In the genomic region with DNA sequence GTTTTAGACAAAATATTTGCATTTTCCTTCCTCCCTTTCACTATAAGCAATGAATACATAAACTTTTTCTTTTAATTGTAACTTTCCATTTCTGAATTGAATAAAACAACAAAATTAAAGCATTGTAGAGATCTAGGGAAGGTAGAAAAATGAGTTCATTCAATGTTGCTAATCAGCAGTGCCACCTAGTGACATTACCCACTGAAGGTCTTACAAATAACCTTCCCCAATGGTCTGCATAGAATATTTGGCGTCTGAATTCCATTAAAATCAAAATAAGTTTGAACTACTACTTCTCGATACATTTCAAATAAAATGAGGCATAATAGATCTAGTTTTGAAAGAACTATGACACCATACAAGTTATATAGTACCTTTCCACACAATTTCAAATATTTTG, we compare ENCODE assay signal across 1 cellular context.
TF ChIP-seq lines count a peak whose summit lies in the region.

No MANE protein-coding gene starts in this region.

TF ChIP-seq in SK-N-SH treated with all-trans-retinoic acid at 6 μM for 48 hours, 23 proteins besides CTCF, POLR2A, EP300 and RAD21 (continued from another document):
- TF ChIP-seq SNAI2 (CRISPR knock-in tag; IDR thresholded peaks at IDR 0.05) = no peak
